ENCODE assay signal across 1 cellular context in the genomic region with DNA sequence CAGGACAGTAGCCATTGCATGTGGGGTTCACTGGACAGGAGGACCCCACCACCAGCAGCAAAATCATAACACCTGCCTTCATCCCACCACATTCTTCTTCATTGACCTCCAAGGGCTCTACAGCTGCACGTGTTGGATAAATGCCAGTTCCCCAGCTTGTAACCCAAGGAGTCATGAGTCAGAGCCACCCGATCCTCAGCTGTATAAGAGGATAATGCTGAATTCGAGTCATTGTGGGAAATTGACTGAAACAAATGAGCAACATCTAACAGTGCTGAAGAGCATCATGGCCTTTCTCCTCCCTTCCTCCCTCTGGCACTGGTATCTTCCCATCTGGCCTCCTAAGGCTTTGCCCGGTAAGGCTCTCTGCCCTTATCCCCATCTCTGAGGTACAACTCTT.
A peak's percentile ranks its signal among the peaks of the same experiment; 100 is the strongest.
TF ChIP-seq lines count a peak whose summit lies in the region.

No MANE protein-coding gene starts in this region.

TF ChIP-seq in HEK293, 187 proteins besides CTCF, POLR2A, EP300 and RAD21 (continued from another document):
- 0 out of 2 replicates have a peak, but pooled peaks have one; percentile 35 for TF ChIP-seq ZBTB48 (tag by site-specific recombination; IDR thresholded peaks at IDR 0.05)
- TF ChIP-seq, protein P1, sequence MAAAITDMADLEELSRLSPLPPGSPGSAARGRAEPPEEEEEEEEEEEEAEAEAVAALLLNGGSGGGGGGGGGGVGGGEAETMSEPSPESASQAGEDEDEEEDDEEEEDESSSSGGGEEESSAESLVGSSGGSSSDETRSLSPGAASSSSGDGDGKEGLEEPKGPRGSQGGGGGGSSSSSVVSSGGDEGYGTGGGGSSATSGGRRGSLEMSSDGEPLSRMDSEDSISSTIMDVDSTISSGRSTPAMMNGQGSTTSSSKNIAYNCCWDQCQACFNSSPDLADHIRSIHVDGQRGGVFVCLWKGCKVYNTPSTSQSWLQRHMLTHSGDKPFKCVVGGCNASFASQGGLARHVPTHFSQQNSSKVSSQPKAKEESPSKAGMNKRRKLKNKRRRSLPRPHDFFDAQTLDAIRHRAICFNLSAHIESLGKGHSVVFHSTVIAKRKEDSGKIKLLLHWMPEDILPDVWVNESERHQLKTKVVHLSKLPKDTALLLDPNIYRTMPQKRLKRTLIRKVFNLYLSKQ (tag by site-specific recombination; IDR thresholded peaks at IDR 0.05; ENCODE audit: borderline replicate concordance), result no peak
- 0 out of 2 replicates have a peak, but pooled peaks have one; percentile 9 for TF ChIP-seq BCL11A (tag by site-specific recombination; IDR thresholded peaks at IDR 0.05; ENCODE audit: low read depth)
- peak; percentile 81 for TF ChIP-seq GLIS1 (tag by site-specific recombination; IDR thresholded peaks at IDR 0.05)
- TF ChIP-seq FEZF1 (tag by site-specific recombination; IDR thresholded peaks at IDR 0.05), result peak; percentile 90
- TF ChIP-seq ZFP69B (tag by site-specific recombination; IDR thresholded peaks at IDR 0.05), result no peak; the same call in none of the 2 replicates
- TF ChIP-seq ZNF174 (tag by site-specific recombination; IDR thresholded peaks at IDR 0.05), result no peak
- no peak for TF ChIP-seq HOXD13 (CRISPR knock-in tag; IDR thresholded peaks at IDR 0.05; ENCODE audit: borderline replicate concordance)
- no peak for TF ChIP-seq MYNN (tag by site-specific recombination; IDR thresholded peaks at IDR 0.05; ENCODE audit: borderline replicate concordance)
- TF ChIP-seq ZNF426 (tag by site-specific recombination; IDR thresholded peaks at IDR 0.05), result no peak
- TF ChIP-seq GLI2 (tag by site-specific recombination; IDR thresholded peaks at IDR 0.05; ENCODE audit: borderline replicate concordance, low read depth), result no peak; the same call in 1 of the 2 replicates
- TF ChIP-seq ZBTB1 (tag by site-specific recombination; IDR thresholded peaks at IDR 0.05), result 0 out of 2 replicates have a peak, but pooled peaks have one; percentile 34
- TF ChIP-seq ZNF76 (tag by site-specific recombination; IDR thresholded peaks at IDR 0.05; ENCODE audit: borderline replicate concordance, low read depth), result no peak
- TF ChIP-seq ZBTB20 (tag by site-specific recombination; IDR thresholded peaks at IDR 0.05), result 0 out of 2 replicates have a peak, but pooled peaks have one; percentile 25
- TF ChIP-seq ZNF2 (tag by site-specific recombination; IDR thresholded peaks at IDR 0.05), result no peak
- peak; percentile 87; the same call in 1 of the 2 replicates for TF ChIP-seq ZNF660 (tag by site-specific recombination; IDR thresholded peaks at IDR 0.05)
- TF ChIP-seq MZF1 (tag by site-specific recombination; IDR thresholded peaks at IDR 0.05; ENCODE audit: borderline replicate concordance), result no peak
- TF ChIP-seq SP3 (tag by site-specific recombination; IDR thresholded peaks at IDR 0.05), result peak; percentile 33; the same call in 1 of the 2 replicates
- no peak for TF ChIP-seq ZNF221 (tag by site-specific recombination; IDR thresholded peaks at IDR 0.05; ENCODE audit: borderline replicate concordance)
- TF ChIP-seq ZNF146 (tag by site-specific recombination; IDR thresholded peaks at IDR 0.05), result no peak
- TF ChIP-seq, protein P2, sequence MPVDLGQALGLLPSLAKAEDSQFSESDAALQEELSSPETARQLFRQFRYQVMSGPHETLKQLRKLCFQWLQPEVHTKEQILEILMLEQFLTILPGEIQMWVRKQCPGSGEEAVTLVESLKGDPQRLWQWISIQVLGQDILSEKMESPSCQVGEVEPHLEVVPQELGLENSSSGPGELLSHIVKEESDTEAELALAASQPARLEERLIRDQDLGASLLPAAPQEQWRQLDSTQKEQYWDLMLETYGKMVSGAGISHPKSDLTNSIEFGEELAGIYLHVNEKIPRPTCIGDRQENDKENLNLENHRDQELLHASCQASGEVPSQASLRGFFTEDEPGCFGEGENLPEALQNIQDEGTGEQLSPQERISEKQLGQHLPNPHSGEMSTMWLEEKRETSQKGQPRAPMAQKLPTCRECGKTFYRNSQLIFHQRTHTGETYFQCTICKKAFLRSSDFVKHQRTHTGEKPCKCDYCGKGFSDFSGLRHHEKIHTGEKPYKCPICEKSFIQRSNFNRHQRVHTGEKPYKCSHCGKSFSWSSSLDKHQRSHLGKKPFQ (tag by site-specific recombination; IDR thresholded peaks at IDR 0.05), result no peak
- no peak for TF ChIP-seq ZNF560 (tag by site-specific recombination; IDR thresholded peaks at IDR 0.05; ENCODE audit: borderline replicate concordance)
